Comparison of ENCODE assay signal across 28 cellular contexts in genomic region chr10:130726996-130727725, GRCh38.
"Had no signal": no experiment of that assay in that cellular context is flagged by ENCODE, and none has a peak within 500 bp of the region (broad histone marks: within the 10 kb centered on the region; RNA-seq: fewer than 3 reads in every experiment).

No MANE protein-coding gene starts in this region.

- H3K36me3 ChIP-seq: brain microvascular endothelial cell, esophagus squamous epithelium, gastroesophageal sphincter had no signal

- H3K27me3 ChIP-seq: brain microvascular endothelial cell had no signal

- H3K4me1 ChIP-seq: esophagus squamous epithelium, gastroesophageal sphincter had no signal

- H3K9me3 ChIP-seq: esophagus squamous epithelium, gastroesophageal sphincter had no signal

- FAIRE-seq: astrocyte, bronchial epithelial cell, colon had no signal

- H3K27ac ChIP-seq: brain microvascular endothelial cell, esophagus squamous epithelium, gastroesophageal sphincter had no signal

- DNase-seq: activated CD4-positive, alpha-beta memory T cell treated with anti-CD3 and anti-CD28 coated beads, Interleukin-2, amount 10 ng/mL, durations not matched to agents 7 days and 5 days; activated CD4-positive, alpha-beta T cell treated with anti-CD3 and anti-CD28 coated beads for 1 hour; activated CD4-positive, alpha-beta T cell treated with anti-CD3 and anti-CD28 coated beads for 4 hours; activated CD4-positive, alpha-beta T cell treated with anti-CD3 and anti-CD28 coated beads, Interleukin-2, amount 10 ng/mL, durations not matched to agents 7 days and 5 days; activated CD4-positive, alpha-beta T cell treated with anti-CD3 and anti-CD28 coated beads, Interleukin-2, amount 50 U/mL, for 4 hours; activated CD8-positive, alpha-beta memory T cell treated with anti-CD3 and anti-CD28 coated beads for 24 hours; activated effector memory CD4-positive, alpha-beta T cell treated with Interleukin-2 at 50 U/mL for 16 hours; activated gamma-delta T cell treated with Interleukin-2 at 50 U/mL for 16 hours; activated naive CD4-positive, alpha-beta T cell treated with anti-CD3 and anti-CD28 coated beads, Interleukin-2, amount 50 U/mL, for 16 hours; activated naive CD4-positive, alpha-beta T cell treated with Interleukin-2 at 50 U/mL for 16 hours; activated T-cell treated with anti-CD3 and anti-CD28 coated beads, Interleukin-2, amount 50 U/mL, for 4 hours; amniotic stem cell; anterior cingulate cortex; brain microvascular endothelial cell; cortex of kidney; dermis blood vessel endothelial cell; effector CD4-positive, alpha-beta T cell; effector memory CD8-positive, alpha-beta T cell; erythroblast; esophagus squamous epithelium; foreskin melanocyte; T-helper 2 cell had no signal

- ATAC-seq: activated T-cell treated with anti-CD3 and anti-CD28 coated beads, Interleukin-2, amount 50 U/mL, for 4 hours; activated T-helper 17 cell treated with anti-CD3 and anti-CD28 coated beads, Interleukin-2, amount 50 U/mL, for 72 hours; effector memory CD8-positive, alpha-beta T cell; gastroesophageal sphincter; WTC11 had no signal

- H3K4me3 ChIP-seq: esophagus squamous epithelium, gastroesophageal sphincter had no signal
